In the genomic region with DNA sequence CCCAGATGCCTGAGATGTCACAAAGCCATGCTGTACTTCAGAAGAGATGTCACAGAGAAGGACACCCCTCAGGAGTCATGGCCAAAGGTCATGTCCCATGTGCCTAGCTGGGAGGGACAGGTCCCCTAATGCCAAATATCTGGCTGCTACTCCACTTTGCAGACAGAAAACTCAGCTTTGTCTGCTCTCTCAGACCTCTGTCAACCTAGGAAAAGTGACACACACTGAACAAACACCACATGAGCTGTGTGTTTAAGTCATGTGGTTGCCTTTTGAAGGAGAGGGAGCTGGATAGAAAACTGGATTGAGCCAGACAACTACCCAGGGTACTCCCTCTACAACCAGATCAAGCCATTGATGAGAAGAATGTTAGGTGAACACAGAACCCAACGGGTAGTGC, we compare ENCODE assay signal across 1 cellular context.
TF ChIP-seq lines count a peak whose summit lies in the region.

No MANE protein-coding gene starts in this region.

TF ChIP-seq in HepG2, 621 proteins besides CTCF, POLR2A, EP300 and RAD21 (continued from another document):
- peak; percentile 40; the same call in 1 of the 2 replicates for TF ChIP-seq ZNF441 (CRISPR knock-in tag; IDR thresholded peaks at IDR 0.05; ENCODE audit: borderline replicate concordance)
- no peak for TF ChIP-seq ZMYM2 (CRISPR knock-in tag; IDR thresholded peaks at IDR 0.05)
- TF ChIP-seq IKZF4 (CRISPR knock-in tag; IDR thresholded peaks at IDR 0.05; ENCODE audit: borderline replicate concordance, low read depth, not compliant biosample characterization) = no peak
- TF ChIP-seq, protein P1, sequence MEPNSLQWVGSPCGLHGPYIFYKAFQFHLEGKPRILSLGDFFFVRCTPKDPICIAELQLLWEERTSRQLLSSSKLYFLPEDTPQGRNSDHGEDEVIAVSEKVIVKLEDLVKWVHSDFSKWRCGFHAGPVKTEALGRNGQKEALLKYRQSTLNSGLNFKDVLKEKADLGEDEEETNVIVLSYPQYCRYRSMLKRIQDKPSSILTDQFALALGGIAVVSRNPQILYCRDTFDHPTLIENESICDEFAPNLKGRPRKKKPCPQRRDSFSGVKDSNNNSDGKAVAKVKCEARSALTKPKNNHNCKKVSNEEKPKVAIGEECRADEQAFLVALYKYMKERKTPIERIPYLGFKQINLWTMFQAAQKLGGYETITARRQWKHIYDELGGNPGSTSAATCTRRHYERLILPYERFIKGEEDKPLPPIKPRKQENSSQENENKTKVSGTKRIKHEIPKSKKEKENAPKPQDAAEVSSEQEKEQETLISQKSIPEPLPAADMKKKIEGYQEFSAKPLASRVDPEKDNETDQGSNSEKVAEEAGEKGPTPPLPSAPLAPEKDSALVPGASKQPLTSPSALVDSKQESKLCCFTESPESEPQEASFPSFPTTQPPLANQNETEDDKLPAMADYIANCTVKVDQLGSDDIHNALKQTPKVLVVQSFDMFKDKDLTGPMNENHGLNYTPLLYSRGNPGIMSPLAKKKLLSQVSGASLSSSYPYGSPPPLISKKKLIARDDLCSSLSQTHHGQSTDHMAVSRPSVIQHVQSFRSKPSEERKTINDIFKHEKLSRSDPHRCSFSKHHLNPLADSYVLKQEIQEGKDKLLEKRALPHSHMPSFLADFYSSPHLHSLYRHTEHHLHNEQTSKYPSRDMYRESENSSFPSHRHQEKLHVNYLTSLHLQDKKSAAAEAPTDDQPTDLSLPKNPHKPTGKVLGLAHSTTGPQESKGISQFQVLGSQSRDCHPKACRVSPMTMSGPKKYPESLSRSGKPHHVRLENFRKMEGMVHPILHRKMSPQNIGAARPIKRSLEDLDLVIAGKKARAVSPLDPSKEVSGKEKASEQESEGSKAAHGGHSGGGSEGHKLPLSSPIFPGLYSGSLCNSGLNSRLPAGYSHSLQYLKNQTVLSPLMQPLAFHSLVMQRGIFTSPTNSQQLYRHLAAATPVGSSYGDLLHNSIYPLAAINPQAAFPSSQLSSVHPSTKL (CRISPR knock-in tag; IDR thresholded peaks at IDR 0.05) = peak; percentile 49; the same call in 1 of the 2 replicates
- TF ChIP-seq LCORL (IDR thresholded peaks at IDR 0.05) = no peak
- TF ChIP-seq LCORL (CRISPR knock-in tag; IDR thresholded peaks at IDR 0.05) = peak; percentile 68; the same call in 1 of the 2 replicates
- no peak for TF ChIP-seq PHB2 (IDR thresholded peaks at IDR 0.05; ENCODE audit: partially characterized antibody)
- TF ChIP-seq, protein P2, sequence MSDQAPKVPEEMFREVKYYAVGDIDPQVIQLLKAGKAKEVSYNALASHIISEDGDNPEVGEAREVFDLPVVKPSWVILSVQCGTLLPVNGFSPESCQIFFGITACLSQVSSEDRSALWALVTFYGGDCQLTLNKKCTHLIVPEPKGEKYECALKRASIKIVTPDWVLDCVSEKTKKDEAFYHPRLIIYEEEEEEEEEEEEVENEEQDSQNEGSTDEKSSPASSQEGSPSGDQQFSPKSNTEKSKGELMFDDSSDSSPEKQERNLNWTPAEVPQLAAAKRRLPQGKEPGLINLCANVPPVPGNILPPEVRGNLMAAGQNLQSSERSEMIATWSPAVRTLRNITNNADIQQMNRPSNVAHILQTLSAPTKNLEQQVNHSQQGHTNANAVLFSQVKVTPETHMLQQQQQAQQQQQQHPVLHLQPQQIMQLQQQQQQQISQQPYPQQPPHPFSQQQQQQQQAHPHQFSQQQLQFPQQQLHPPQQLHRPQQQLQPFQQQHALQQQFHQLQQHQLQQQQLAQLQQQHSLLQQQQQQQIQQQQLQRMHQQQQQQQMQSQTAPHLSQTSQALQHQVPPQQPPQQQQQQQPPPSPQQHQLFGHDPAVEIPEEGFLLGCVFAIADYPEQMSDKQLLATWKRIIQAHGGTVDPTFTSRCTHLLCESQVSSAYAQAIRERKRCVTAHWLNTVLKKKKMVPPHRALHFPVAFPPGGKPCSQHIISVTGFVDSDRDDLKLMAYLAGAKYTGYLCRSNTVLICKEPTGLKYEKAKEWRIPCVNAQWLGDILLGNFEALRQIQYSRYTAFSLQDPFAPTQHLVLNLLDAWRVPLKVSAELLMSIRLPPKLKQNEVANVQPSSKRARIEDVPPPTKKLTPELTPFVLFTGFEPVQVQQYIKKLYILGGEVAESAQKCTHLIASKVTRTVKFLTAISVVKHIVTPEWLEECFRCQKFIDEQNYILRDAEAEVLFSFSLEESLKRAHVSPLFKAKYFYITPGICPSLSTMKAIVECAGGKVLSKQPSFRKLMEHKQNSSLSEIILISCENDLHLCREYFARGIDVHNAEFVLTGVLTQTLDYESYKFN (CRISPR knock-in tag; conservative IDR thresholded peaks at IDR 0.05) = peak; percentile 35; the same call in 1 of the 2 replicates
- TF ChIP-seq, protein P3, sequence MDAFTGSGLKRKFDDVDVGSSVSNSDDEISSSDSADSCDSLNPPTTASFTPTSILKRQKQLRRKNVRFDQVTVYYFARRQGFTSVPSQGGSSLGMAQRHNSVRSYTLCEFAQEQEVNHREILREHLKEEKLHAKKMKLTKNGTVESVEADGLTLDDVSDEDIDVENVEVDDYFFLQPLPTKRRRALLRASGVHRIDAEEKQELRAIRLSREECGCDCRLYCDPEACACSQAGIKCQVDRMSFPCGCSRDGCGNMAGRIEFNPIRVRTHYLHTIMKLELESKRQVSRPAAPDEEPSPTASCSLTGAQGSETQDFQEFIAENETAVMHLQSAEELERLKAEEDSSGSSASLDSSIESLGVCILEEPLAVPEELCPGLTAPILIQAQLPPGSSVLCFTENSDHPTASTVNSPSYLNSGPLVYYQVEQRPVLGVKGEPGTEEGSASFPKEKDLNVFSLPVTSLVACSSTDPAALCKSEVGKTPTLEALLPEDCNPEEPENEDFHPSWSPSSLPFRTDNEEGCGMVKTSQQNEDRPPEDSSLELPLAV (CRISPR knock-in tag; conservative IDR thresholded peaks at IDR 0.05; ENCODE audit: low read depth) = no peak
- no peak for TF ChIP-seq MYNN (CRISPR knock-in tag; IDR thresholded peaks at IDR 0.05; ENCODE audit: low read depth)
- peak; percentile 49; the same call in 1 of the 2 replicates for TF ChIP-seq YEATS2 (CRISPR knock-in tag; IDR thresholded peaks at IDR 0.05; ENCODE audit: borderline replicate concordance)
- 0 out of 2 replicates have a peak, but pooled peaks have one; percentile 57 for TF ChIP-seq ZFP36L1 (CRISPR knock-in tag; IDR thresholded peaks at IDR 0.05)
- 0 out of 2 replicates have a peak, but pooled peaks have one; percentile 22 for TF ChIP-seq GATAD1 (CRISPR knock-in tag; IDR thresholded peaks at IDR 0.05)
- TF ChIP-seq, protein P4, sequence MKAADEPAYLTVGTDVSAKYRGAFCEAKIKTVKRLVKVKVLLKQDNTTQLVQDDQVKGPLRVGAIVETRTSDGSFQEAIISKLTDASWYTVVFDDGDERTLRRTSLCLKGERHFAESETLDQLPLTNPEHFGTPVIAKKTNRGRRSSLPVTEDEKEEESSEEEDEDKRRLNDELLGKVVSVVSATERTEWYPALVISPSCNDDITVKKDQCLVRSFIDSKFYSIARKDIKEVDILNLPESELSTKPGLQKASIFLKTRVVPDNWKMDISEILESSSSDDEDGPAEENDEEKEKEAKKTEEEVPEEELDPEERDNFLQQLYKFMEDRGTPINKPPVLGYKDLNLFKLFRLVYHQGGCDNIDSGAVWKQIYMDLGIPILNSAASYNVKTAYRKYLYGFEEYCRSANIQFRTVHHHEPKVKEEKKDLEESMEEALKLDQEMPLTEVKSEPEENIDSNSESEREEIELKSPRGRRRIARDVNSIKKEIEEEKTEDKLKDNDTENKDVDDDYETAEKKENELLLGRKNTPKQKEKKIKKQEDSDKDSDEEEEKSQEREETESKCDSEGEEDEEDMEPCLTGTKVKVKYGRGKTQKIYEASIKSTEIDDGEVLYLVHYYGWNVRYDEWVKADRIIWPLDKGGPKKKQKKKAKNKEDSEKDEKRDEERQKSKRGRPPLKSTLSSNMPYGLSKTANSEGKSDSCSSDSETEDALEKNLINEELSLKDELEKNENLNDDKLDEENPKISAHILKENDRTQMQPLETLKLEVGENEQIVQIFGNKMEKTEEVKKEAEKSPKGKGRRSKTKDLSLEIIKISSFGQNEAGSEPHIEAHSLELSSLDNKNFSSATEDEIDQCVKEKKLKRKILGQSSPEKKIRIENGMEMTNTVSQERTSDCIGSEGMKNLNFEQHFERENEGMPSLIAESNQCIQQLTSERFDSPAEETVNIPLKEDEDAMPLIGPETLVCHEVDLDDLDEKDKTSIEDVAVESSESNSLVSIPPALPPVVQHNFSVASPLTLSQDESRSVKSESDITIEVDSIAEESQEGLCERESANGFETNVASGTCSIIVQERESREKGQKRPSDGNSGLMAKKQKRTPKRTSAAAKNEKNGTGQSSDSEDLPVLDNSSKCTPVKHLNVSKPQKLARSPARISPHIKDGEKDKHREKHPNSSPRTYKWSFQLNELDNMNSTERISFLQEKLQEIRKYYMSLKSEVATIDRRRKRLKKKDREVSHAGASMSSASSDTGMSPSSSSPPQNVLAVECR (CRISPR knock-in tag; IDR thresholded peaks at IDR 0.05; ENCODE audit: borderline replicate concordance) = peak; percentile 48; the same call in 1 of the 2 replicates
- 0 out of 2 replicates have a peak, but pooled peaks have one; percentile 18 for TF ChIP-seq KAT8 (CRISPR knock-in tag; IDR thresholded peaks at IDR 0.05)
- TF ChIP-seq, protein P5, sequence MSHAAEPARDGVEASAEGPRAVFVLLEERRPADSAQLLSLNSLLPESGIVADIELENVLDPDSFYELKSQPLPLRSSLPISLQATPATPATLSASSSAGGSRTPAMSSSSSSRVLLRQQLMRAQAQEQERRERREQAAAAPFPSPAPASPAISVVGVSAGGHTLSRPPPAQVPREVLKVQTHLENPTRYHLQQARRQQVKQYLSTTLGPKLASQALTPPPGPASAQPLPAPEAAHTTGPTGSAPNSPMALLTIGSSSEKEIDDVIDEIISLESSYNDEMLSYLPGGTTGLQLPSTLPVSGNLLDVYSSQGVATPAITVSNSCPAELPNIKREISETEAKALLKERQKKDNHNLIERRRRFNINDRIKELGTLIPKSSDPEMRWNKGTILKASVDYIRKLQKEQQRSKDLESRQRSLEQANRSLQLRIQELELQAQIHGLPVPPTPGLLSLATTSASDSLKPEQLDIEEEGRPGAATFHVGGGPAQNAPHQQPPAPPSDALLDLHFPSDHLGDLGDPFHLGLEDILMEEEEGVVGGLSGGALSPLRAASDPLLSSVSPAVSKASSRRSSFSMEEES (CRISPR knock-in tag; IDR thresholded peaks at IDR 0.05) = peak; percentile 92
- TF ChIP-seq, protein P6, sequence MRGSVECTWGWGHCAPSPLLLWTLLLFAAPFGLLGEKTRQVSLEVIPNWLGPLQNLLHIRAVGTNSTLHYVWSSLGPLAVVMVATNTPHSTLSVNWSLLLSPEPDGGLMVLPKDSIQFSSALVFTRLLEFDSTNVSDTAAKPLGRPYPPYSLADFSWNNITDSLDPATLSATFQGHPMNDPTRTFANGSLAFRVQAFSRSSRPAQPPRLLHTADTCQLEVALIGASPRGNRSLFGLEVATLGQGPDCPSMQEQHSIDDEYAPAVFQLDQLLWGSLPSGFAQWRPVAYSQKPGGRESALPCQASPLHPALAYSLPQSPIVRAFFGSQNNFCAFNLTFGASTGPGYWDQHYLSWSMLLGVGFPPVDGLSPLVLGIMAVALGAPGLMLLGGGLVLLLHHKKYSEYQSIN (CRISPR knock-in tag; IDR thresholded peaks at IDR 0.05; ENCODE audit: borderline replicate concordance) = no peak
- peak; percentile 45; the same call in 1 of the 2 replicates for TF ChIP-seq ZNF605 (CRISPR knock-in tag; IDR thresholded peaks at IDR 0.05)
- TF ChIP-seq HNF4A (CRISPR knock-in tag; IDR thresholded peaks at IDR 0.05) = no peak; the same call in 1 of the 2 replicates
- TF ChIP-seq, protein P7, sequence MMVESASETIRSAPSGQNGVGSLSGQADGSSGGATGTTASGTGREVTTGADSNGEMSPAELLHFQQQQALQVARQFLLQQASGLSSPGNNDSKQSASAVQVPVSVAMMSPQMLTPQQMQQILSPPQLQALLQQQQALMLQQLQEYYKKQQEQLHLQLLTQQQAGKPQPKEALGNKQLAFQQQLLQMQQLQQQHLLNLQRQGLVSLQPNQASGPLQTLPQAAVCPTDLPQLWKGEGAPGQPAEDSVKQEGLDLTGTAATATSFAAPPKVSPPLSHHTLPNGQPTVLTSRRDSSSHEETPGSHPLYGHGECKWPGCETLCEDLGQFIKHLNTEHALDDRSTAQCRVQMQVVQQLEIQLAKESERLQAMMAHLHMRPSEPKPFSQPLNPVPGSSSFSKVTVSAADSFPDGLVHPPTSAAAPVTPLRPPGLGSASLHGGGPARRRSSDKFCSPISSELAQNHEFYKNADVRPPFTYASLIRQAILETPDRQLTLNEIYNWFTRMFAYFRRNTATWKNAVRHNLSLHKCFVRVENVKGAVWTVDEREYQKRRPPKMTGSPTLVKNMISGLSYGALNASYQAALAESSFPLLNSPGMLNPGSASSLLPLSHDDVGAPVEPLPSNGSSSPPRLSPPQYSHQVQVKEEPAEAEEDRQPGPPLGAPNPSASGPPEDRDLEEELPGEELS (CRISPR knock-in tag; IDR thresholded peaks at IDR 0.05) = no peak
- TF ChIP-seq JUN (CRISPR knock-in tag; IDR thresholded peaks at IDR 0.05) = no peak
